ENCODE assay signal across 1 cellular context in genomic region chr17:82772026-82772425, GRCh38.
TF ChIP-seq lines count a peak whose summit lies in the region.

No MANE protein-coding gene starts in this region.

TF ChIP-seq in HepG2, 621 proteins besides CTCF, POLR2A, EP300 and RAD21 (continued from another document and continues in another):
- TF ChIP-seq, protein P1, sequence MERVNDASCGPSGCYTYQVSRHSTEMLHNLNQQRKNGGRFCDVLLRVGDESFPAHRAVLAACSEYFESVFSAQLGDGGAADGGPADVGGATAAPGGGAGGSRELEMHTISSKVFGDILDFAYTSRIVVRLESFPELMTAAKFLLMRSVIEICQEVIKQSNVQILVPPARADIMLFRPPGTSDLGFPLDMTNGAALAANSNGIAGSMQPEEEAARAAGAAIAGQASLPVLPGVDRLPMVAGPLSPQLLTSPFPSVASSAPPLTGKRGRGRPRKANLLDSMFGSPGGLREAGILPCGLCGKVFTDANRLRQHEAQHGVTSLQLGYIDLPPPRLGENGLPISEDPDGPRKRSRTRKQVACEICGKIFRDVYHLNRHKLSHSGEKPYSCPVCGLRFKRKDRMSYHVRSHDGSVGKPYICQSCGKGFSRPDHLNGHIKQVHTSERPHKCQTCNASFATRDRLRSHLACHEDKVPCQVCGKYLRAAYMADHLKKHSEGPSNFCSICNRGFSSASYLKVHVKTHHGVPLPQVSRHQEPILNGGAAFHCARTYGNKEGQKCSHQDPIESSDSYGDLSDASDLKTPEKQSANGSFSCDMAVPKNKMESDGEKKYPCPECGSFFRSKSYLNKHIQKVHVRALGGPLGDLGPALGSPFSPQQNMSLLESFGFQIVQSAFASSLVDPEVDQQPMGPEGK (CRISPR knock-in tag; IDR thresholded peaks at IDR 0.05), result no peak
- TF ChIP-seq HDAC6 (IDR thresholded peaks at IDR 0.05; ENCODE audit: low read depth, low read length) (no peak), SP2 (CRISPR knock-in tag; IDR thresholded peaks at IDR 0.05) (no peak), FOXO1 (CRISPR knock-in tag; IDR thresholded peaks at IDR 0.05) (no peak), PCBP2 (optimal IDR thresholded peaks at IDR 0.05; ENCODE audit: low read depth, low read length, poor library complexity, severe bottlenecking) (no peak), DNMT1 (CRISPR knock-in tag; IDR thresholded peaks at IDR 0.05) (no peak), NBN (conservative IDR thresholded peaks at IDR 0.05) (no peak), ZNF501 (CRISPR knock-in tag; IDR thresholded peaks at IDR 0.05) (no peak), FOXK1 (CRISPR knock-in tag; IDR thresholded peaks at IDR 0.05; ENCODE audit: borderline replicate concordance, low read depth) (peak; percentile 48; the same call in 1 of the 2 replicates), ZNF749 (CRISPR knock-in tag; IDR thresholded peaks at IDR 0.05; ENCODE audit: borderline replicate concordance) (no peak), SAP130 (CRISPR knock-in tag; IDR thresholded peaks at IDR 0.05; ENCODE audit: low read depth) (peak; percentile 68), SP5 (CRISPR knock-in tag; IDR thresholded peaks at IDR 0.05; ENCODE audit: borderline replicate concordance, low read depth) (no peak), TCF12 (IDR thresholded peaks at IDR 0.05) (no peak), TCF12 (CRISPR knock-in tag; IDR thresholded peaks at IDR 0.05) (no peak), SMARCC2 (IDR thresholded peaks at IDR 0.05) (no peak), ZNF24 (IDR thresholded peaks at IDR 0.05) (no peak), ZNF577 (CRISPR knock-in tag; IDR thresholded peaks at IDR 0.05; ENCODE audit: borderline replicate concordance, low read depth) (no peak), E2F5 (CRISPR knock-in tag; conservative IDR thresholded peaks at IDR 0.05) (no peak), TBL1XR1 (IDR thresholded peaks at IDR 0.05; ENCODE audit: borderline replicate concordance, low read length, partially characterized antibody) (no peak), ZMAT5 (CRISPR knock-in tag; IDR thresholded peaks at IDR 0.05; ENCODE audit: borderline replicate concordance, low read depth) (no peak), NFKBIZ (CRISPR knock-in tag; IDR thresholded peaks at IDR 0.05) (no peak), UBTF (CRISPR knock-in tag; IDR thresholded peaks at IDR 0.05) (no peak), U2AF1 (optimal IDR thresholded peaks at IDR 0.05; ENCODE audit: low read depth, low read length) (no peak), ZNF777 (CRISPR knock-in tag; IDR thresholded peaks at IDR 0.05) (no peak), ZNF780A (CRISPR knock-in tag; IDR thresholded peaks at IDR 0.05) (no peak), KDM3A (CRISPR knock-in tag; IDR thresholded peaks at IDR 0.05; ENCODE audit: low read depth) (no peak), ZBTB46 (CRISPR knock-in tag; IDR thresholded peaks at IDR 0.05; ENCODE audit: borderline replicate concordance) (no peak), ZNF33B (CRISPR knock-in tag; IDR thresholded peaks at IDR 0.05) (no peak), ZNF460 (CRISPR knock-in tag; IDR thresholded peaks at IDR 0.05; ENCODE audit: borderline replicate concordance) (no peak), YEATS4 (CRISPR knock-in tag; IDR thresholded peaks at IDR 0.05; ENCODE audit: borderline replicate concordance) (no peak), CHCHD3 (CRISPR knock-in tag; IDR thresholded peaks at IDR 0.05) (no peak), CREBL2 (CRISPR knock-in tag; IDR thresholded peaks at IDR 0.05; ENCODE audit: borderline replicate concordance) (no peak), HDAC1 (CRISPR knock-in tag; IDR thresholded peaks at IDR 0.05) (peak; percentile 25; the same call in 1 of the 2 replicates), HNF4G (IDR thresholded peaks at IDR 0.05; ENCODE audit: borderline replicate concordance, low read depth, low read length) (no peak), HNF4G (CRISPR knock-in tag; IDR thresholded peaks at IDR 0.05; ENCODE audit: borderline replicate concordance, low read depth) (no peak), KLF15 (CRISPR knock-in tag; IDR thresholded peaks at IDR 0.05; ENCODE audit: borderline replicate concordance) (no peak), ZSCAN20 (CRISPR knock-in tag; IDR thresholded peaks at IDR 0.05; ENCODE audit: borderline replicate concordance) (no peak), SOX13 (IDR thresholded peaks at IDR 0.05) (no peak), SOX13 (CRISPR knock-in tag; conservative IDR thresholded peaks at IDR 0.05 in 1 of 2, IDR thresholded peaks at IDR 0.05 in 1 of 2) (peak in 1 of 2 experiments; percentile 51; a peak in 1 of 4 replicates), CEBPG (CRISPR knock-in tag; IDR thresholded peaks at IDR 0.05) (peak; percentile 72), NCOA5 (CRISPR knock-in tag; IDR thresholded peaks at IDR 0.05) (no peak), ZNF567 (CRISPR knock-in tag; IDR thresholded peaks at IDR 0.05; ENCODE audit: borderline replicate concordance) (no peak), POGZ (CRISPR knock-in tag; IDR thresholded peaks at IDR 0.05) (no peak), ZNF124 (CRISPR knock-in tag; IDR thresholded peaks at IDR 0.05) (no peak), HDAC2 (CRISPR knock-in tag; IDR thresholded peaks at IDR 0.05) (no peak), THAP7 (CRISPR knock-in tag; IDR thresholded peaks at IDR 0.05) (no peak), NFE2L2 (IDR thresholded peaks at IDR 0.05; ENCODE audit: low read length) (no peak), GZF1 (CRISPR knock-in tag; IDR thresholded peaks at IDR 0.05) (no peak)
- TF ChIP-seq, protein P2, sequence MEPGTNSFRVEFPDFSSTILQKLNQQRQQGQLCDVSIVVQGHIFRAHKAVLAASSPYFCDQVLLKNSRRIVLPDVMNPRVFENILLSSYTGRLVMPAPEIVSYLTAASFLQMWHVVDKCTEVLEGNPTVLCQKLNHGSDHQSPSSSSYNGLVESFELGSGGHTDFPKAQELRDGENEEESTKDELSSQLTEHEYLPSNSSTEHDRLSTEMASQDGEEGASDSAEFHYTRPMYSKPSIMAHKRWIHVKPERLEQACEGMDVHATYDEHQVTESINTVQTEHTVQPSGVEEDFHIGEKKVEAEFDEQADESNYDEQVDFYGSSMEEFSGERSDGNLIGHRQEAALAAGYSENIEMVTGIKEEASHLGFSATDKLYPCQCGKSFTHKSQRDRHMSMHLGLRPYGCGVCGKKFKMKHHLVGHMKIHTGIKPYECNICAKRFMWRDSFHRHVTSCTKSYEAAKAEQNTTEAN (CRISPR knock-in tag; conservative IDR thresholded peaks at IDR 0.05), result no peak
- TF ChIP-seq, protein P3, sequence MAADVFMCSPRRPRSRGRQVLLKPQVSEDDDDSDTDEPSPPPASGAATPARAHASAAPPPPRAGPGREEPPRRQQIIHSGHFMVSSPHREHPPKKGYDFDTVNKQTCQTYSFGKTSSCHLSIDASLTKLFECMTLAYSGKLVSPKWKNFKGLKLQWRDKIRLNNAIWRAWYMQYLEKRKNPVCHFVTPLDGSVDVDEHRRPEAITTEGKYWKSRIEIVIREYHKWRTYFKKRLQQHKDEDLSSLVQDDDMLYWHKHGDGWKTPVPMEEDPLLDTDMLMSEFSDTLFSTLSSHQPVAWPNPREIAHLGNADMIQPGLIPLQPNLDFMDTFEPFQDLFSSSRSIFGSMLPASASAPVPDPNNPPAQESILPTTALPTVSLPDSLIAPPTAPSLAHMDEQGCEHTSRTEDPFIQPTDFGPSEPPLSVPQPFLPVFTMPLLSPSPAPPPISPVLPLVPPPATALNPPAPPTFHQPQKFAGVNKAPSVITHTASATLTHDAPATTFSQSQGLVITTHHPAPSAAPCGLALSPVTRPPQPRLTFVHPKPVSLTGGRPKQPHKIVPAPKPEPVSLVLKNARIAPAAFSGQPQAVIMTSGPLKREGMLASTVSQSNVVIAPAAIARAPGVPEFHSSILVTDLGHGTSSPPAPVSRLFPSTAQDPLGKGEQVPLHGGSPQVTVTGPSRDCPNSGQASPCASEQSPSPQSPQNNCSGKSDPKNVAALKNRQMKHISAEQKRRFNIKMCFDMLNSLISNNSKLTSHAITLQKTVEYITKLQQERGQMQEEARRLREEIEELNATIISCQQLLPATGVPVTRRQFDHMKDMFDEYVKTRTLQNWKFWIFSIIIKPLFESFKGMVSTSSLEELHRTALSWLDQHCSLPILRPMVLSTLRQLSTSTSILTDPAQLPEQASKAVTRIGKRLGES (CRISPR knock-in tag; IDR thresholded peaks at IDR 0.05; ENCODE audit: borderline replicate concordance), result no peak
- TF ChIP-seq, protein P4, sequence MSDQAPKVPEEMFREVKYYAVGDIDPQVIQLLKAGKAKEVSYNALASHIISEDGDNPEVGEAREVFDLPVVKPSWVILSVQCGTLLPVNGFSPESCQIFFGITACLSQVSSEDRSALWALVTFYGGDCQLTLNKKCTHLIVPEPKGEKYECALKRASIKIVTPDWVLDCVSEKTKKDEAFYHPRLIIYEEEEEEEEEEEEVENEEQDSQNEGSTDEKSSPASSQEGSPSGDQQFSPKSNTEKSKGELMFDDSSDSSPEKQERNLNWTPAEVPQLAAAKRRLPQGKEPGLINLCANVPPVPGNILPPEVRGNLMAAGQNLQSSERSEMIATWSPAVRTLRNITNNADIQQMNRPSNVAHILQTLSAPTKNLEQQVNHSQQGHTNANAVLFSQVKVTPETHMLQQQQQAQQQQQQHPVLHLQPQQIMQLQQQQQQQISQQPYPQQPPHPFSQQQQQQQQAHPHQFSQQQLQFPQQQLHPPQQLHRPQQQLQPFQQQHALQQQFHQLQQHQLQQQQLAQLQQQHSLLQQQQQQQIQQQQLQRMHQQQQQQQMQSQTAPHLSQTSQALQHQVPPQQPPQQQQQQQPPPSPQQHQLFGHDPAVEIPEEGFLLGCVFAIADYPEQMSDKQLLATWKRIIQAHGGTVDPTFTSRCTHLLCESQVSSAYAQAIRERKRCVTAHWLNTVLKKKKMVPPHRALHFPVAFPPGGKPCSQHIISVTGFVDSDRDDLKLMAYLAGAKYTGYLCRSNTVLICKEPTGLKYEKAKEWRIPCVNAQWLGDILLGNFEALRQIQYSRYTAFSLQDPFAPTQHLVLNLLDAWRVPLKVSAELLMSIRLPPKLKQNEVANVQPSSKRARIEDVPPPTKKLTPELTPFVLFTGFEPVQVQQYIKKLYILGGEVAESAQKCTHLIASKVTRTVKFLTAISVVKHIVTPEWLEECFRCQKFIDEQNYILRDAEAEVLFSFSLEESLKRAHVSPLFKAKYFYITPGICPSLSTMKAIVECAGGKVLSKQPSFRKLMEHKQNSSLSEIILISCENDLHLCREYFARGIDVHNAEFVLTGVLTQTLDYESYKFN (CRISPR knock-in tag; conservative IDR thresholded peaks at IDR 0.05), result no peak
- TF ChIP-seq, protein P5, sequence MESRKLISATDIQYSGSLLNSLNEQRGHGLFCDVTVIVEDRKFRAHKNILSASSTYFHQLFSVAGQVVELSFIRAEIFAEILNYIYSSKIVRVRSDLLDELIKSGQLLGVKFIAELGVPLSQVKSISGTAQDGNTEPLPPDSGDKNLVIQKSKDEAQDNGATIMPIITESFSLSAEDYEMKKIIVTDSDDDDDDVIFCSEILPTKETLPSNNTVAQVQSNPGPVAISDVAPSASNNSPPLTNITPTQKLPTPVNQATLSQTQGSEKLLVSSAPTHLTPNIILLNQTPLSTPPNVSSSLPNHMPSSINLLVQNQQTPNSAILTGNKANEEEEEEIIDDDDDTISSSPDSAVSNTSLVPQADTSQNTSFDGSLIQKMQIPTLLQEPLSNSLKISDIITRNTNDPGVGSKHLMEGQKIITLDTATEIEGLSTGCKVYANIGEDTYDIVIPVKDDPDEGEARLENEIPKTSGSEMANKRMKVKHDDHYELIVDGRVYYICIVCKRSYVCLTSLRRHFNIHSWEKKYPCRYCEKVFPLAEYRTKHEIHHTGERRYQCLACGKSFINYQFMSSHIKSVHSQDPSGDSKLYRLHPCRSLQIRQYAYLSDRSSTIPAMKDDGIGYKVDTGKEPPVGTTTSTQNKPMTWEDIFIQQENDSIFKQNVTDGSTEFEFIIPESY (CRISPR knock-in tag; IDR thresholded peaks at IDR 0.05), result no peak
